Comparison of ENCODE assay signal across 14 cellular contexts in the genomic region with DNA sequence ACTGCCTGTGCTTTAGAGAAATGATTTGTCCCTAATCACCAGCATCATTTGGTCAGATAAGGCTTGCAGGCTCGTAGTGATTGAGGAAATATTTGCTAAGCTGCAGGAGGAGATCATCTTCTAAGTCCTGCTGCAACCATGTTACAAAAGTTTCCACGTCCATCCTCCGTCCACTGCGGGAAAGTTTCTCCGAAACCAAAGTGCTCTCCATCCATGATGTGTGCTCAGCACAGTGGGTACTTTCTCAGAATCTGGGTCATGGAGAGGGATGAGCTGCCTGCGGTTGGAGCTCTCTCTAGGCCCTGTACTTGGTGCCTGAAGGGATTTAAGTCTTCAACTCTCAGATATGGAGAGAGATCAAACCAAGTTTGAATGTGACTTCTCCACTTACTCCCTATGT. TPM values are rescaled to one million over a fixed set of nuclear protein-coding genes. Genes with fewer than 3 reads are reported as not detected.
DNase-seq lines count a peak whose midpoint lies in the region; ATAC-seq and TF ChIP-seq lines count a peak whose summit lies in the region.
"Had no signal": no experiment of that assay in that cellular context is flagged by ENCODE, and none has a peak within 500 bp of the region (broad histone marks: within the 10 kb centered on the region; RNA-seq: fewer than 3 reads in every experiment).

No MANE protein-coding gene starts in this region.

- no peaks in the 10 kb centered on the region for H3K36me3 Mint-ChIP-seq in brain

- DNase-seq in heart left ventricle (no peak), Right ventricle myocardium inferior (ENCODE audit: missing footprints) (no peak), tibial nerve (ENCODE audit: low spot score in 2 of 2) (no peak), NCI-H82 treated with DMSO at 0.1 percent for 48 hours (lab: John Stamatoyannopoulos, UW; ENCODE audit: unreplicated experiment) (no peak)
- DNase-seq: brain microvascular endothelial cell, glutamatergic neuron, NCI-H2029 treated with DMSO at 0.1 percent for 48 hours had no signal

- no peaks in the 10 kb centered on the region for H3K27me3 ChIP-seq in heart left ventricle
- no peaks in the 10 kb centered on the region for H3K27me3 ChIP-seq in muscle layer of colon (ENCODE audit: control insufficient read depth in 1 of 2, insufficient read depth in 2 of 2, low read length in 2 of 2)
- no peaks in the 10 kb centered on the region for H3K27me3 ChIP-seq in tibial nerve
- H3K27me3 ChIP-seq: BLaER1, brain microvascular endothelial cell had no signal

- H3K27me3 Mint-ChIP-seq in brain = peaks cover 3% of the 10 kb centered on the region

- H3K27ac Mint-ChIP-seq in brain = peak overlapping the region in 3 of 5 experiments; percentile 60 to 97 (median 89)

- no peak overlapping the region for H3K4me3 Mint-ChIP-seq in brain

- TF ChIP-seq CTCF in heart left ventricle (IDR thresholded peaks at IDR 0.05) (no peak), brain (conservative IDR thresholded peaks at IDR 0.05) (no peak), tibial nerve (IDR thresholded peaks at IDR 0.05) (no peak)

- H3K9me3 Mint-ChIP-seq in brain = peaks cover 0 to 4% (median 0%) of the 10 kb centered on the region in 5 experiments

- H3K27ac ChIP-seq in heart left ventricle (peak overlapping the region in 10 of 12 donors; percentile 80 to 93 (median 88)), muscle layer of colon (ENCODE audit: low read depth, low read length) (peak overlapping the region; percentile 72), tibial nerve (peak overlapping the region; percentile 83 to 96 (median 94))
- H3K27ac ChIP-seq: BLaER1 had no signal

- intact Hi-C loops in heart left ventricle (cut with DNase I) = no loop called here
- intact Hi-C loops in Right ventricle myocardium inferior (cut with DNase I) = no loop called here

- no peaks in the 10 kb centered on the region for H3K9me3 ChIP-seq in heart left ventricle
- H3K9me3 ChIP-seq in muscle layer of colon (ENCODE audit: low read length) = no peaks in the 10 kb centered on the region
- H3K9me3 ChIP-seq in tibial nerve = no peaks in the 10 kb centered on the region
- H3K9me3 ChIP-seq: BLaER1 had no signal

- H3K4me1 ChIP-seq in heart left ventricle = peaks cover 9 to 44% (median 25%) of the 10 kb centered on the region in 12 donors
- peaks cover 26% of the 10 kb centered on the region for H3K4me1 ChIP-seq in muscle layer of colon (ENCODE audit: insufficient read depth, low read length)
- H3K4me1 ChIP-seq in tibial nerve = peaks cover 4 to 37% (median 21%) of the 10 kb centered on the region in 4 donors

- no peak for TF ChIP-seq EP300 in tibial nerve (IDR thresholded peaks at IDR 0.05)

- TF ChIP-seq POLR2A in heart left ventricle (IDR thresholded peaks at IDR 0.05) (no peak), tibial nerve (IDR thresholded peaks at IDR 0.05) (no peak)

- H3K36me3 ChIP-seq in heart left ventricle (no peaks in the 10 kb centered on the region), muscle layer of colon (ENCODE audit: insufficient read depth, low read length) (no peaks in the 10 kb centered on the region), tibial nerve (no peaks in the 10 kb centered on the region)
- H3K36me3 ChIP-seq: BLaER1, brain microvascular endothelial cell had no signal

- 91 to 95% (median 94%) methylated on average over 6 of the region's 6 CpGs for WGBS in heart left ventricle, 4 donors
- WGBS in tibial nerve, 2 donors = 90 to 95% methylated on average over 6 of the region's 6 CpGs

- ATAC-seq in heart left ventricle (no peak), Right ventricle myocardium inferior (no peak), HG02885 (IDR thresholded peaks at IDR 0.05; ENCODE audit: poor library complexity, unreplicated experiment) (no peak), HG03045 (IDR thresholded peaks at IDR 0.05; ENCODE audit: unreplicated experiment) (no peak)
- ATAC-seq: activated CD4-positive, CD25-positive, alpha-beta regulatory T cell treated with anti-CD3 and anti-CD28 coated beads, Interleukin-2, amount 50 U/mL, for 24 hours; Panc1 had no signal

- H3K9ac ChIP-seq in muscle layer of colon (ENCODE audit: low read length) = no peak overlapping the region
- H3K9ac ChIP-seq: BLaER1 had no signal

- H3K4me1 Mint-ChIP-seq in brain = peaks cover 39% of the 10 kb centered on the region

- H3K4me3 ChIP-seq in heart left ventricle (no peak overlapping the region), muscle layer of colon (ENCODE audit: low read depth in 1 of 2, low read length in 2 of 2) (no peak overlapping the region), tibial nerve (no peak overlapping the region)
- H3K4me3 ChIP-seq: BLaER1 had no signal

RNA-seq across cellular contexts. Expression of a gene that starts 39.3 kb away (rescaled TPM):
- under 1 TPM in 5 of 9 donors, not detected in 4; 0.30 to 0.75 (median 0.56) TPM for total RNA-seq in heart left ventricle
- under 1 TPM in 1 of 2 donors, not detected in 1; 0.22 TPM for polyA plus RNA-seq in heart left ventricle
- not detected for total RNA-seq in Right ventricle myocardium inferior
- 0.14 TPM for polyA plus RNA-seq in brain (ENCODE audit: insufficient read depth, low read depth, low replicate concordance)
- total RNA-seq in tibial nerve = under 1 TPM in 1 of 4 donors, not detected in 3; 0.30 TPM
